Comparison of ENCODE assay signal across 8 cellular contexts in genomic region chr9:76818271-76818670, GRCh38. TPM values are rescaled to one million over a fixed set of nuclear protein-coding genes. Genes with fewer than 3 reads are reported as not detected.
A peak's percentile ranks its signal among the peaks of the same experiment; 100 is the strongest.
DNase-seq lines count a peak whose midpoint lies in the region; ATAC-seq, FAIRE-seq and TF ChIP-seq lines count a peak whose summit lies in the region.

No MANE protein-coding gene starts in this region.

- POLR2A ChIA-PET in HEK293 (lab: Yijun Ruan, JAX), result no interaction called here

- peak; percentile 97 for DNase-seq in amniotic stem cell (lab: John Stamatoyannopoulos, UW)
- peak in 43 of 51 donors; percentile 6 to 88 (median 46) for DNase-seq in hypothalamus (lab: John Stamatoyannopoulos, UW)
- DNase-seq in Kasumi-1 (lab: John Stamatoyannopoulos, UW), result no peak
- no peak for DNase-seq in GM12892 (ENCODE audit: insufficient read length)
- DNase-seq in SK-N-DZ (ENCODE audit: low spot score), result no peak

- H3K4me1 ChIP-seq in HEK293 (ENCODE audit: control insufficient read depth, insufficient read depth, low read length), result no peaks in the 10 kb centered on the region

- H3K4me3 ChIP-seq in HEK293 (ENCODE audit: low read depth, low read length), result no peak overlapping the region
- H3K4me3 ChIP-seq in skin epidermis, result no peak overlapping the region

- H3K27ac ChIP-seq in HEK293 (ENCODE audit: extremely low read depth, low read depth, low read length), result no peak overlapping the region
- H3K27ac ChIP-seq in skin epidermis, result peak overlapping the region in 15 of 21 experiments; percentile 3 to 83 (median 58)

- H3K36me3 ChIP-seq in HEK293 (ENCODE audit: control insufficient read depth in 2 of 2, insufficient read depth in 1 of 2, low read length in 2 of 2), result no peaks in the 10 kb centered on the region

- no peak for FAIRE-seq in GM12892 (lab: Jason Lieb, UNC)

- no peak for TF ChIP-seq POLR2A in GM12892 (IDR thresholded peaks at IDR 0.05; ENCODE audit: low read depth, low read length)

- TF ChIP-seq CTCF in HEK293 (tag by site-specific recombination; IDR thresholded peaks at IDR 0.05), result no peak

- CTCF ChIA-PET in HEK293 (lab: Yijun Ruan, JAX), result interaction anchor here (0.6 to 1.3 kb wide), 3 partner anchors 8 to 359 kb away, joined by 3 to 6 read pairs (median 3); partner anchors contain the start of gene VPS13A

- no peaks in the 10 kb centered on the region for H3K9me3 ChIP-seq in HEK293 (ENCODE audit: control insufficient read depth, insufficient read depth, low read depth, low read length)

- ATAC-seq in HG03280 (IDR thresholded peaks at IDR 0.05; ENCODE audit: unreplicated experiment), result no peak

TF ChIP-seq in HEK293, 187 proteins besides CTCF, POLR2A, EP300 and RAD21 (continues in another document):
- TF ChIP-seq ZNF707 (tag by site-specific recombination; IDR thresholded peaks at IDR 0.05), result no peak
- TF ChIP-seq ZNF701 (tag by site-specific recombination; IDR thresholded peaks at IDR 0.05), result no peak
- TF ChIP-seq ZNF548 (tag by site-specific recombination; IDR thresholded peaks at IDR 0.05), result no peak
- no peak for TF ChIP-seq ZNF404 (tag by site-specific recombination; IDR thresholded peaks at IDR 0.05)
- 0 out of 2 replicates have a peak, but pooled peaks have one; percentile 27 for TF ChIP-seq HIC1 (tag by site-specific recombination; IDR thresholded peaks at IDR 0.05)
- peak; percentile 43; the same call in 1 of the 2 replicates for TF ChIP-seq PRDM1 (tag by site-specific recombination; IDR thresholded peaks at IDR 0.05)
- peak; percentile 72; the same call in 1 of the 2 replicates for TF ChIP-seq ZNF660 (tag by site-specific recombination; IDR thresholded peaks at IDR 0.05)
- TF ChIP-seq MEIS1 (CRISPR knock-in tag; IDR thresholded peaks at IDR 0.05; ENCODE audit: borderline replicate concordance), result no peak
- TF ChIP-seq ZNF2 (tag by site-specific recombination; IDR thresholded peaks at IDR 0.05), result no peak
- no peak for TF ChIP-seq AEBP2 (tag by site-specific recombination; IDR thresholded peaks at IDR 0.05; ENCODE audit: borderline replicate concordance)
- no peak for TF ChIP-seq PRDM4 (tag by site-specific recombination; IDR thresholded peaks at IDR 0.05)
- TF ChIP-seq ZNF416 (tag by site-specific recombination; IDR thresholded peaks at IDR 0.05), result no peak
- no peak for TF ChIP-seq ZNF792 (tag by site-specific recombination; IDR thresholded peaks at IDR 0.05)
- no peak for TF ChIP-seq ZNF837 (tag by site-specific recombination; IDR thresholded peaks at IDR 0.05)
- no peak for TF ChIP-seq ZNF239 (tag by site-specific recombination; IDR thresholded peaks at IDR 0.05)
- peak; percentile 23; the same call in 1 of the 2 replicates for TF ChIP-seq ZNF184 (tag by site-specific recombination; IDR thresholded peaks at IDR 0.05)
- no peak for TF ChIP-seq ZBTB10 (tag by site-specific recombination; IDR thresholded peaks at IDR 0.05)
- no peak for TF ChIP-seq ZNF280C (tag by site-specific recombination; IDR thresholded peaks at IDR 0.05)
- peak; percentile 41; the same call in 1 of the 2 replicates for TF ChIP-seq ZNF629 (tag by site-specific recombination; IDR thresholded peaks at IDR 0.05)
- no peak for TF ChIP-seq GLI2 (tag by site-specific recombination; IDR thresholded peaks at IDR 0.05; ENCODE audit: borderline replicate concordance, low read depth)
- TF ChIP-seq ZNF292 (tag by site-specific recombination; IDR thresholded peaks at IDR 0.05; ENCODE audit: borderline replicate concordance, low read depth), result no peak
- no peak for TF ChIP-seq ZNF776 (tag by site-specific recombination; IDR thresholded peaks at IDR 0.05; ENCODE audit: borderline replicate concordance)
- peak; percentile 23; the same call in 1 of the 2 replicates for TF ChIP-seq SP7 (tag by site-specific recombination; IDR thresholded peaks at IDR 0.05)
- no peak for TF ChIP-seq ZNF266 (tag by site-specific recombination; IDR thresholded peaks at IDR 0.05; ENCODE audit: low read depth)

RNA-seq across cellular contexts. Expression of gene PCA3, which starts 54.0 kb away (rescaled TPM):
- polyA plus RNA-seq in GM12892 (2012; ENCODE audit: missing spikeins), result not detected
- polyA plus RNA-seq in SK-N-DZ (2014; cell fraction: cytosol; rRNA removed), result not detected in 2 replicates
- not detected in 2 replicates for polyA plus RNA-seq in SK-N-DZ (2014; cell fraction: nucleus; rRNA removed)

Comparison
In these comparisons a context has a peak if more than half of its experiments do, and no peak if none do; other contexts are left out.
1. DNase-seq: peak in amniotic stem cell (single experiment) and hypothalamus (43 of 51); none in Kasumi-1 (0 of 2), GM12892 (single experiment) and SK-N-DZ (single experiment).